1 cellular context compared by ENCODE assay signal in the genomic region with DNA sequence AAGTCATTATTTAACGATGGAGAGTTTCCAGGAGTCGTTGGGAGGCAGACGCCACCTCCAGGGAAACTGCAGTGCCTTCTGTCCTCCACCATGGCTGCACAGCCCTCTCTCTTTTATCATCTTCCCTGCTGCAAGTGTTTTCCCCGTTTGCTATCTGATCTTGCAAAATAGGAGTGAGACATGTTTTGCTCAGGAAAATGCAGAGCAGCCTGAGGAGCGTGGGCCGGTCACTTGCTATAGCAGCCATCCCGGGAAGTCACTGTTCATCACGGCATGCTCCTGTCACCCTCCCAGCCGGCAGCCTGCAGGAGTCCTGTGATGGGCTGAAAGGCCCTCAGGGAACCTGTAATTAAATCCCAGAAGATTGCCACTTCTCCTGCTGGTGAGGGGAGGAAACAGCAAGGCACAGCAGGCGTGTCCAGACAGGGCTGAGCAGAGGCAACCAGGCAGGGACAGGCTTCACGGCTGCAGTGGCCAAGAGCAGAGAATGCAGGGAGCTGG.
TF ChIP-seq lines count a peak whose summit lies in the region.

No MANE protein-coding gene starts in this region.

TF ChIP-seq in HCT116, 20 proteins besides CTCF, POLR2A, EP300 and RAD21 (continued from another document):
- TF ChIP-seq, protein P1, sequence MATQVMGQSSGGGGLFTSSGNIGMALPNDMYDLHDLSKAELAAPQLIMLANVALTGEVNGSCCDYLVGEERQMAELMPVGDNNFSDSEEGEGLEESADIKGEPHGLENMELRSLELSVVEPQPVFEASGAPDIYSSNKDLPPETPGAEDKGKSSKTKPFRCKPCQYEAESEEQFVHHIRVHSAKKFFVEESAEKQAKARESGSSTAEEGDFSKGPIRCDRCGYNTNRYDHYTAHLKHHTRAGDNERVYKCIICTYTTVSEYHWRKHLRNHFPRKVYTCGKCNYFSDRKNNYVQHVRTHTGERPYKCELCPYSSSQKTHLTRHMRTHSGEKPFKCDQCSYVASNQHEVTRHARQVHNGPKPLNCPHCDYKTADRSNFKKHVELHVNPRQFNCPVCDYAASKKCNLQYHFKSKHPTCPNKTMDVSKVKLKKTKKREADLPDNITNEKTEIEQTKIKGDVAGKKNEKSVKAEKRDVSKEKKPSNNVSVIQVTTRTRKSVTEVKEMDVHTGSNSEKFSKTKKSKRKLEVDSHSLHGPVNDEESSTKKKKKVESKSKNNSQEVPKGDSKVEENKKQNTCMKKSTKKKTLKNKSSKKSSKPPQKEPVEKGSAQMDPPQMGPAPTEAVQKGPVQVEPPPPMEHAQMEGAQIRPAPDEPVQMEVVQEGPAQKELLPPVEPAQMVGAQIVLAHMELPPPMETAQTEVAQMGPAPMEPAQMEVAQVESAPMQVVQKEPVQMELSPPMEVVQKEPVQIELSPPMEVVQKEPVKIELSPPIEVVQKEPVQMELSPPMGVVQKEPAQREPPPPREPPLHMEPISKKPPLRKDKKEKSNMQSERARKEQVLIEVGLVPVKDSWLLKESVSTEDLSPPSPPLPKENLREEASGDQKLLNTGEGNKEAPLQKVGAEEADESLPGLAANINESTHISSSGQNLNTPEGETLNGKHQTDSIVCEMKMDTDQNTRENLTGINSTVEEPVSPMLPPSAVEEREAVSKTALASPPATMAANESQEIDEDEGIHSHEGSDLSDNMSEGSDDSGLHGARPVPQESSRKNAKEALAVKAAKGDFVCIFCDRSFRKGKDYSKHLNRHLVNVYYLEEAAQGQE (IDR thresholded peaks at IDR 0.05; ENCODE audit: low read depth): no peak
